ENCODE assay signal across 8 cellular contexts in genomic region chr2:109331864-109332848, GRCh38.
DNase-seq lines count a peak whose midpoint lies in the region; ATAC-seq and TF ChIP-seq lines count a peak whose summit lies in the region.

No MANE protein-coding gene starts in this region.

- TF ChIP-seq CTCF in endodermal cell (conservative IDR thresholded peaks at IDR 0.05) = no peak

- H3K27me3 Mint-ChIP-seq in T-helper 2 cell treated with Interferon-gamma antibody and Interleukin-4, amounts not matched to agents 5 μg/mL and 100 μg/mL, for 36 hours (ENCODE audit: low read depth) = peaks cover 45% of the 10 kb centered on the region
- H3K27me3 Mint-ChIP-seq in endodermal cell (ENCODE audit: insufficient read depth) = no peaks in the 10 kb centered on the region

- H3K9me3 Mint-ChIP-seq in T-helper 2 cell treated with Interferon-gamma antibody and Interleukin-4, amounts not matched to agents 5 μg/mL and 100 μg/mL, for 36 hours = no peaks in the 10 kb centered on the region
- H3K9me3 Mint-ChIP-seq in endodermal cell = no peaks in the 10 kb centered on the region

- ATAC-seq in HG03571 (IDR thresholded peaks at IDR 0.05; ENCODE audit: unreplicated experiment) (peak; percentile 43), GM18867 (IDR thresholded peaks at IDR 0.05; ENCODE audit: unreplicated experiment) (no peak)

- H3K4me3 ChIP-seq in endodermal cell (ENCODE audit: low read length) = no peak overlapping the region

- H3K36me3 Mint-ChIP-seq in T-helper 2 cell treated with Interferon-gamma antibody and Interleukin-4, amounts not matched to agents 5 μg/mL and 100 μg/mL, for 36 hours (ENCODE audit: low read depth) = no peaks in the 10 kb centered on the region
- H3K36me3 Mint-ChIP-seq in endodermal cell (ENCODE audit: low read depth) = no peaks in the 10 kb centered on the region

- H3K9me3 ChIP-seq in endodermal cell (ENCODE audit: control insufficient read depth, low read length) = peaks cover 7% of the 10 kb centered on the region

- H3K4me1 Mint-ChIP-seq in T-helper 2 cell treated with Interferon-gamma antibody and Interleukin-4, amounts not matched to agents 5 μg/mL and 100 μg/mL, for 36 hours (ENCODE audit: low read depth) = peaks cover 31% of the 10 kb centered on the region
- peaks cover 19% of the 10 kb centered on the region for H3K4me1 Mint-ChIP-seq in endodermal cell

- H3K27ac ChIP-seq in endodermal cell (ENCODE audit: low read depth, low read length) = no peak overlapping the region

- H3K27ac Mint-ChIP-seq in T-helper 2 cell treated with Interferon-gamma antibody and Interleukin-4, amounts not matched to agents 5 μg/mL and 100 μg/mL, for 36 hours = peak overlapping the region; percentile 51
- H3K27ac Mint-ChIP-seq in endodermal cell = no peak overlapping the region

- DNase-seq in stimulated activated CD4-positive, alpha-beta T cell treated with anti-CD3 and anti-CD28 coated beads, Interleukin-1b, Interleukin-23, amount 100 ng/mL, for 48 hours = peak; percentile 8
- no peak for DNase-seq in stimulated activated CD4-positive, alpha-beta T cell treated with anti-CD3 and anti-CD28 coated beads, Interleukin-4, amount 100 ng/mL, for 1 hour
- peak; percentile 24 for DNase-seq in T-helper 2 cell treated with Interferon-gamma antibody and Interleukin-4, amounts not matched to agents 5 μg/mL and 100 μg/mL, for 36 hours (ENCODE audit: low spot score)
- DNase-seq in endodermal cell (peak; percentile 81), mucosa of gallbladder (ENCODE audit: low spot score) (peak; percentile 64), NCI-H1092 treated with DMSO at 0.1 percent for 48 hours (lab: John Stamatoyannopoulos, UW) (no peak)

- H3K4me1 ChIP-seq in endodermal cell (ENCODE audit: control insufficient read depth, insufficient read depth, low read length) = peaks cover 5% of the 10 kb centered on the region

- H3K27me3 ChIP-seq in endodermal cell (ENCODE audit: control insufficient read depth, insufficient read depth, low read length, poor library complexity, severe bottlenecking) = no peaks in the 10 kb centered on the region

- H3K36me3 ChIP-seq in endodermal cell (ENCODE audit: control insufficient read depth, insufficient read depth, low read length) = no peaks in the 10 kb centered on the region

- no peak overlapping the region for H3K9ac ChIP-seq in endodermal cell (ENCODE audit: extremely low read depth, low read length, poor library complexity, severe bottlenecking)

- peak overlapping the region; percentile 77 for H3K4me3 Mint-ChIP-seq in T-helper 2 cell treated with Interferon-gamma antibody and Interleukin-4, amounts not matched to agents 5 μg/mL and 100 μg/mL, for 36 hours
- no peak overlapping the region for H3K4me3 Mint-ChIP-seq in endodermal cell

- WGBS in endodermal cell (ENCODE audit: insufficient coverage in 1 of 2, insufficient read length in 1 of 2), 2 experiments = 66 to 70% methylated on average over 12 to 24 of the region's 24 CpGs

Comparison
In these comparisons a context has a peak if more than half of its experiments do, and no peak if none do; other contexts are left out.
1. DNase-seq: peak in stimulated activated CD4-positive, alpha-beta T cell treated with anti-CD3 and anti-CD28 coated beads, Interleukin-1b, Interleukin-23, amount 100 ng/mL, for 48 hours (single experiment), T-helper 2 cell treated with Interferon-gamma antibody and Interleukin-4, amounts not matched to agents 5 μg/mL and 100 μg/mL, for 36 hours (single experiment), endodermal cell (single experiment) and mucosa of gallbladder (single experiment); none in stimulated activated CD4-positive, alpha-beta T cell treated with anti-CD3 and anti-CD28 coated beads, Interleukin-4, amount 100 ng/mL, for 1 hour (single experiment) and NCI-H1092 treated with DMSO at 0.1 percent for 48 hours (single experiment).